ENCODE assay signal across 17 cellular contexts in the genomic region with DNA sequence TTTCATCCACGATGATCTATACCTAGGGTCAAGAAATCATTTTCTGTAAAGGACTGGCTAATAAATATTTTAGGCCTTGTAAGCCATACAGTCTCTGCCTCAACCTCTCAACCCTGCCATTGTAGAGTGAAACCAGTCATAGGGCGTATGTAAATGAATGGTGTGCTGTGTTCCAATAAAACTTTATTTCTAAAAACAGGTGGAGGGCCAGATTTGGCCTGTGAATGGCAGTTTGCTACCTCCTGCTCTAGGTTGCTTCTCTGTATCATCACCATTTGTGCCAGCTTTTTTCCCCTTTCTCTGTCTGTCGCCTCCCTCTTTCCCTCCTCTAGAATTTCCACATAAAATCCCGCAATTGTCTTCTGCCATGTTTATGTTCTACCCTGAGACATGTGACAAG.
DNase-seq lines count a peak whose midpoint lies in the region; ATAC-seq, FAIRE-seq and TF ChIP-seq lines count a peak whose summit lies in the region.
"Had no signal": no experiment of that assay in that cellular context is flagged by ENCODE, and none has a peak within 500 bp of the region (broad histone marks: within the 10 kb centered on the region; RNA-seq: fewer than 3 reads in every experiment).

No MANE protein-coding gene starts in this region.

- TF ChIP-seq POLR2A in GM12878 (IDR thresholded peaks at IDR 0.05; ENCODE audit: low read depth, low read length) = no peak

- in situ Hi-C loops in GM12878 (cut with MboI) = no loop called here

- H3K9me3 Mint-ChIP-seq in activated CD8-positive, alpha-beta T cell treated with anti-CD3 and anti-CD28 coated beads, Interleukin-2, amount 10 ng/mL, durations not matched to agents 7 days and 5 days (ENCODE audit: insufficient read depth) = no peaks in the 10 kb centered on the region
- H3K9me3 Mint-ChIP-seq in activated CD8-positive, alpha-beta T cell treated with anti-CD3 and anti-CD28 coated beads for 36 hours = peaks cover 4% of the 10 kb centered on the region
- no peaks in the 10 kb centered on the region for H3K9me3 Mint-ChIP-seq in Caco-2 (ENCODE audit: unreplicated experiment)

- H3K9me3 ChIP-seq in GM12878 (replicated peaks; ENCODE audit: control insufficient read depth, insufficient read depth, low read length) (no peaks in the 10 kb centered on the region), thoracic aorta (no peaks in the 10 kb centered on the region), Caco-2 (no peaks in the 10 kb centered on the region), pancreas (no peaks in the 10 kb centered on the region)

- no peak overlapping the region for H3K4me3 Mint-ChIP-seq in activated CD8-positive, alpha-beta T cell treated with anti-CD3 and anti-CD28 coated beads, Interleukin-2, amount 10 ng/mL, durations not matched to agents 7 days and 5 days
- H3K4me3 Mint-ChIP-seq in activated CD8-positive, alpha-beta T cell treated with anti-CD3 and anti-CD28 coated beads for 36 hours = no peak overlapping the region
- H3K4me3 Mint-ChIP-seq in Caco-2 (ENCODE audit: unreplicated experiment) = no peak overlapping the region
- H3K4me3 Mint-ChIP-seq: B cell; CD8-positive, alpha-beta T cell had no signal

- ATAC-seq in activated CD8-positive, alpha-beta T cell treated with anti-CD3 and anti-CD28 coated beads, Interleukin-2, amount 10 ng/mL, durations not matched to agents 7 days and 5 days = no peak
- ATAC-seq in activated CD8-positive, alpha-beta T cell treated with anti-CD3 and anti-CD28 coated beads for 36 hours = no peak
- ATAC-seq in GM12878 = no peak
- no peak for ATAC-seq in thoracic aorta (ENCODE audit: insufficient number of reproducible peaks, low FRiP score, low read depth)
- ATAC-seq in pancreas = no peak
- ATAC-seq: CD8-positive, alpha-beta T cell had no signal

- no peak for TF ChIP-seq EP300 in GM12878 (IDR thresholded peaks at IDR 0.05; ENCODE audit: borderline replicate concordance in 1 of 2, control insufficient read depth in 1 of 2, low read depth in 2 of 2, low read length in 2 of 2)

- H3K27ac Mint-ChIP-seq in activated CD8-positive, alpha-beta T cell treated with anti-CD3 and anti-CD28 coated beads, Interleukin-2, amount 10 ng/mL, durations not matched to agents 7 days and 5 days = peak overlapping the region; percentile 48
- no peak overlapping the region for H3K27ac Mint-ChIP-seq in activated CD8-positive, alpha-beta T cell treated with anti-CD3 and anti-CD28 coated beads for 36 hours
- no peak overlapping the region for H3K27ac Mint-ChIP-seq in Caco-2 (ENCODE audit: unreplicated experiment)
- H3K27ac Mint-ChIP-seq: B cell; CD8-positive, alpha-beta T cell had no signal

- FAIRE-seq in GM12878 (lab: Jason Lieb, UNC) = no peak
- no peak for FAIRE-seq in pancreas (lab: Jason Lieb, UNC)
- FAIRE-seq: GM12891, GM18507 had no signal

- CTCF ChIA-PET in activated CD8-positive, alpha-beta T cell treated with anti-CD3 and anti-CD28 coated beads, Interleukin-2, amount 10 ng/mL, durations not matched to agents 7 days and 5 days (lab: Charles Lee) = no interaction called here
- CTCF ChIA-PET in activated CD8-positive, alpha-beta T cell treated with anti-CD3 and anti-CD28 coated beads for 36 hours (lab: Charles Lee) = interaction anchor here (0.9 kb wide), 1 partner anchor 267 kb away, joined by 3 read pairs; no protein-coding TSS in a partner anchor
- CTCF ChIA-PET in GM12878 (lab: Yijun Ruan, JAX) (interaction anchor here (1.2 kb wide), 1 partner anchor 10 kb away, joined by 4 read pairs; no protein-coding TSS in a partner anchor), Caco-2 (lab: Charles Lee) (no interaction called here)

- peaks cover 0 to 1% of the 10 kb centered on the region in 2 experiments; a peak in 1 of 4 replicates for H3K36me3 ChIP-seq in GM12878 (ENCODE audit: control insufficient read depth in 2 of 2, insufficient read depth in 2 of 2, low read length in 1 of 2)
- no peaks in the 10 kb centered on the region for H3K36me3 ChIP-seq in thoracic aorta
- H3K36me3 ChIP-seq in Caco-2 (ENCODE audit: control insufficient read depth, insufficient read depth, low read length) = no peaks in the 10 kb centered on the region; the same call in 1 of the 2 replicates
- H3K36me3 ChIP-seq in pancreas = no peaks in the 10 kb centered on the region
- H3K36me3 ChIP-seq: HAP-1 had no signal

- no peaks in the 10 kb centered on the region for H3K4me1 ChIP-seq in GM12878 (ENCODE audit: control insufficient read depth, insufficient read depth, low read length)
- H3K4me1 ChIP-seq in thoracic aorta (ENCODE audit: control insufficient read depth in 1 of 2, low read depth in 2 of 2) = peaks cover 5 to 25% of the 10 kb centered on the region in 2 donors
- no peaks in the 10 kb centered on the region for H3K4me1 ChIP-seq in Caco-2
- H3K4me1 ChIP-seq in pancreas = no peaks in the 10 kb centered on the region
- H3K4me1 ChIP-seq: HAP-1 had no signal

- SMC1A ChIA-PET in GM12878 (lab: Charles Lee; ENCODE audit: uncharacterized antibody, unreplicated experiment) = interaction anchor here (6.6 to 16.7 kb wide), 2 partner anchors 10 to 11 kb away, joined by 67 to 241 read pairs; no protein-coding TSS in a partner anchor

- RAD21 ChIA-PET in GM12878 (lab: Charles Lee; ENCODE audit: unreplicated experiment) = interaction anchor here (0.5 kb wide), 1 partner anchor 314 kb away, joined by 3 read pairs; no protein-coding TSS in a partner anchor

- no peak overlapping the region for H2AFZ ChIP-seq in GM12878 (ENCODE audit: control insufficient read depth, low read depth, low read length)
- H2AFZ ChIP-seq: GM23248 had no signal

- H3K4me3 ChIP-seq in GM12878 (no peak overlapping the region), thoracic aorta (no peak overlapping the region), Caco-2 (ENCODE audit: low read depth, low read length) (no peak overlapping the region), pancreas (no peak overlapping the region)
- H3K4me3 ChIP-seq: BLaER1 treated with 17β-estradiol and CSF1 and Interleukin-3, amounts not matched to agents 10 nM and 100 nM; GM23248; HAP-1 had no signal

- DNase-seq in activated CD8-positive, alpha-beta T cell treated with anti-CD3 and anti-CD28 coated beads, Interleukin-2, amount 10 ng/mL, durations not matched to agents 7 days and 5 days = no peak
- no peak for DNase-seq in activated CD8-positive, alpha-beta T cell treated with anti-CD3 and anti-CD28 coated beads for 36 hours
- no peak for DNase-seq in GM12878 (ENCODE audit: low read depth, low spot score)
- DNase-seq in thoracic aorta (ENCODE audit: low spot score) = no peak
- DNase-seq in Caco-2 = no peak
- DNase-seq in pancreas = no peak
- DNase-seq: CD8-positive, alpha-beta T cell; DMS 273 treated with DMSO at 0.1 percent for 48 hours; DMS53; DND-41; EL had no signal

- TF ChIP-seq CTCF in activated CD8-positive, alpha-beta T cell treated with anti-CD3 and anti-CD28 coated beads for 36 hours (IDR thresholded peaks at IDR 0.05) = no peak
- no peak for TF ChIP-seq CTCF in GM12878 (IDR thresholded peaks at IDR 0.05 in 2 of 3, conservative IDR thresholded peaks at IDR 0.05 in 1 of 3; ENCODE audit: control insufficient read depth in 2 of 3, extremely low read depth in 1 of 3, insufficient read depth in 1 of 3, low read depth in 3 of 3, low read length in 3 of 3)
- no peak for TF ChIP-seq CTCF in thoracic aorta (IDR thresholded peaks at IDR 0.05)
- no peak for TF ChIP-seq CTCF in Caco-2 (IDR thresholded peaks at IDR 0.05; ENCODE audit: insufficient read depth in 1 of 2, low read depth in 1 of 2, low read length in 1 of 2, severe bottlenecking in 1 of 2, unreplicated experiment in 1 of 2)
- TF ChIP-seq CTCF in pancreas (IDR thresholded peaks at IDR 0.05) = no peak

- TF ChIP-seq RAD21 in GM12878 (IDR thresholded peaks at IDR 0.05; ENCODE audit: insufficient read depth, low read depth, low read length) = no peak

- BruUV-seq in GM12878 (replicated peaks; lab: Mats Ljungman, UMichigan) (no TSS peak), Caco-2 (replicated peaks; lab: Mats Ljungman, UMichigan) (no TSS peak)

- H4K20me1 ChIP-seq in GM12878 (ENCODE audit: control insufficient read depth, insufficient read depth) = no peaks in the 10 kb centered on the region

- H3K27me3 ChIP-seq in GM12878 (replicated peaks in 1 of 2; ENCODE audit: control insufficient read depth in 2 of 2, insufficient read depth in 2 of 2, low read length in 1 of 2) (no peaks in the 10 kb centered on the region), thoracic aorta (replicated peaks; ENCODE audit: insufficient read depth) (no peaks in the 10 kb centered on the region), Caco-2 (replicated peaks; ENCODE audit: control insufficient read depth, insufficient read depth, low read length) (no peaks in the 10 kb centered on the region), pancreas (no peaks in the 10 kb centered on the region)
- H3K27me3 ChIP-seq: BLaER1 treated with 17β-estradiol and CSF1 and Interleukin-3, amounts not matched to agents 10 nM and 100 nM had no signal

- H3K79me2 ChIP-seq in GM12878 (ENCODE audit: control insufficient read depth, insufficient read depth, low read length) = no peaks in the 10 kb centered on the region

- peaks cover 32% of the 10 kb centered on the region for H3K36me3 Mint-ChIP-seq in activated CD8-positive, alpha-beta T cell treated with anti-CD3 and anti-CD28 coated beads, Interleukin-2, amount 10 ng/mL, durations not matched to agents 7 days and 5 days (ENCODE audit: low read depth)
- H3K36me3 Mint-ChIP-seq in activated CD8-positive, alpha-beta T cell treated with anti-CD3 and anti-CD28 coated beads for 36 hours (ENCODE audit: low read depth) = no peaks in the 10 kb centered on the region
- H3K36me3 Mint-ChIP-seq in Caco-2 (ENCODE audit: insufficient read depth, unreplicated experiment) = no peaks in the 10 kb centered on the region

- no peak overlapping the region for H3K4me2 ChIP-seq in GM12878 (ENCODE audit: control insufficient read depth, insufficient read depth)
- H3K4me2 ChIP-seq: BLaER1 treated with 17β-estradiol and CSF1 and Interleukin-3, amounts not matched to agents 10 nM and 100 nM had no signal

- H3K27me3 Mint-ChIP-seq in activated CD8-positive, alpha-beta T cell treated with anti-CD3 and anti-CD28 coated beads, Interleukin-2, amount 10 ng/mL, durations not matched to agents 7 days and 5 days (ENCODE audit: low read depth) = no peaks in the 10 kb centered on the region
- H3K27me3 Mint-ChIP-seq in activated CD8-positive, alpha-beta T cell treated with anti-CD3 and anti-CD28 coated beads for 36 hours = no peaks in the 10 kb centered on the region
- H3K27me3 Mint-ChIP-seq in Caco-2 (ENCODE audit: insufficient read depth, unreplicated experiment) = no peaks in the 10 kb centered on the region
- H3K27me3 Mint-ChIP-seq: B cell had no signal

- H3K9ac ChIP-seq in GM12878 (ENCODE audit: control insufficient read depth, insufficient read depth, low read length) = no peak overlapping the region
- H3K9ac ChIP-seq: BLaER1 treated with 17β-estradiol and CSF1 and Interleukin-3, amounts not matched to agents 10 nM and 100 nM; GM23248 had no signal

- H3K4me1 Mint-ChIP-seq in activated CD8-positive, alpha-beta T cell treated with anti-CD3 and anti-CD28 coated beads, Interleukin-2, amount 10 ng/mL, durations not matched to agents 7 days and 5 days (ENCODE audit: low read depth) = peaks cover 10% of the 10 kb centered on the region
- H3K4me1 Mint-ChIP-seq in activated CD8-positive, alpha-beta T cell treated with anti-CD3 and anti-CD28 coated beads for 36 hours (ENCODE audit: low read depth) = peaks cover 3% of the 10 kb centered on the region
- no peaks in the 10 kb centered on the region for H3K4me1 Mint-ChIP-seq in Caco-2 (ENCODE audit: low read depth, unreplicated experiment)

- WGBS in GM12878 (ENCODE audit: insufficient coverage, insufficient replicate concordance, low lambda C conversion rate, missing lambda C conversion rate) = 46% methylated on average over 4 of the region's 4 CpGs
- WGBS in pancreas, 2 donors = 85 to 95% methylated on average over 4 of the region's 4 CpGs

- POLR2A ChIA-PET in activated CD8-positive, alpha-beta T cell treated with anti-CD3 and anti-CD28 coated beads, Interleukin-2, amount 10 ng/mL, durations not matched to agents 7 days and 5 days (lab: Charles Lee) = no interaction called here
- POLR2A ChIA-PET in activated CD8-positive, alpha-beta T cell treated with anti-CD3 and anti-CD28 coated beads for 36 hours (lab: Charles Lee) = no interaction called here
- POLR2A ChIA-PET in GM12878 (lab: Charles Lee) = interaction anchor here (0.8 kb wide), 1 partner anchor 12 kb away, joined by 3 read pairs; no protein-coding TSS in a partner anchor
- POLR2A ChIA-PET in Caco-2 (lab: Charles Lee) = no interaction called here

- H3K27ac ChIP-seq in GM12878 (ENCODE audit: control insufficient read depth, insufficient read depth) = no peak overlapping the region
- peak overlapping the region; percentile 27 to 65 for H3K27ac ChIP-seq in thoracic aorta
- no peak overlapping the region for H3K27ac ChIP-seq in pancreas
- H3K27ac ChIP-seq: GM23248 had no signal

- intact Hi-C loops in activated CD8-positive, alpha-beta T cell treated with anti-CD3 and anti-CD28 coated beads for 36 hours (cut with micrococcal nuclease) = no loop called here
- intact Hi-C loops in GM12878 (cut with micrococcal nuclease; ENCODE audit: unreplicated experiment) (no loop called here), Caco-2 (cut with micrococcal nuclease; ENCODE audit: unreplicated experiment) (no loop called here), pancreas (cut with DNase I) (no loop called here)

Comparison
In these comparisons a context has a peak if more than half of its experiments do, and no peak if none do; other contexts are left out.
1. CTCF ChIA-PET loops: an anchor here in activated CD8-positive, alpha-beta T cell treated with anti-CD3 and anti-CD28 coated beads for 36 hours (0.9 kb wide) and GM12878 (1.2 kb wide); none called in activated CD8-positive, alpha-beta T cell treated with anti-CD3 and anti-CD28 coated beads, Interleukin-2, amount 10 ng/mL, durations not matched to agents 7 days and 5 days and Caco-2.
2. H3K27ac ChIP-seq: peak in thoracic aorta (2 of 2); none in GM12878 (single experiment) and pancreas (0 of 4).